Comparison of ENCODE assay signal across 1 cellular context in the genomic region with DNA sequence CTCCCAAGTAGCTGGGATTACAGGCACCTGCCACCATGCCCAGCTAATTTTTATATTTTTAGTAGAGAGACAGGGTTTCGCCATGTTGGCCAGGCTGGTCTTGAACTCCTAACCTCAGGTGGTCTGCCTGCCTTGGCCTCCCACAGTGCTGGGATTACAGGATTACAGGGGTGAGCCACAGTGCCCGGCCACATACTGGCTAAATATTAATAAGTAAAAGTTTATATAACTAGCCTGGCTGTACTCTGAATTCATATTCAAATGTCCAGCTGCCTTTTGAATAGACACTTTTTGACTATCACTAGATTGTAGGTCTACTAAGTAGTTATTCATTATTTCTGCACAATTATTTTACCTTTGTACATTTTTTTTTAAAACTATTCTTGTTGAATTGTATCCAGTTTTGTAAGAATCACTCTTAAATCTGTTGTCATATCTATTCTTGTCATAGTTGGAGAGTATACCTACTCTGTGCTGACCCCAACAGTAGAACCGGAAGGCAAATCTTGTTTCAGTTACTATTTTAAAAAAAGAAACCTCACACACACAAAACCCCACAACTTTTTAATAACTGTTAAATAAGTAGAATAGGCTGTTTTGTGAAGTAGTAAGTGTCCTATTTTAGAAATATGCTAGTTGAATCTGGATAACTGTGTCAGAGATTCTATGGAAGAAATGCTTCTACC.
TF ChIP-seq lines count a peak whose summit lies in the region.

No MANE protein-coding gene starts in this region.

TF ChIP-seq in liver, 16 proteins besides CTCF, POLR2A, EP300 and RAD21 (continued from another document):
- TF ChIP-seq, protein P1, sequence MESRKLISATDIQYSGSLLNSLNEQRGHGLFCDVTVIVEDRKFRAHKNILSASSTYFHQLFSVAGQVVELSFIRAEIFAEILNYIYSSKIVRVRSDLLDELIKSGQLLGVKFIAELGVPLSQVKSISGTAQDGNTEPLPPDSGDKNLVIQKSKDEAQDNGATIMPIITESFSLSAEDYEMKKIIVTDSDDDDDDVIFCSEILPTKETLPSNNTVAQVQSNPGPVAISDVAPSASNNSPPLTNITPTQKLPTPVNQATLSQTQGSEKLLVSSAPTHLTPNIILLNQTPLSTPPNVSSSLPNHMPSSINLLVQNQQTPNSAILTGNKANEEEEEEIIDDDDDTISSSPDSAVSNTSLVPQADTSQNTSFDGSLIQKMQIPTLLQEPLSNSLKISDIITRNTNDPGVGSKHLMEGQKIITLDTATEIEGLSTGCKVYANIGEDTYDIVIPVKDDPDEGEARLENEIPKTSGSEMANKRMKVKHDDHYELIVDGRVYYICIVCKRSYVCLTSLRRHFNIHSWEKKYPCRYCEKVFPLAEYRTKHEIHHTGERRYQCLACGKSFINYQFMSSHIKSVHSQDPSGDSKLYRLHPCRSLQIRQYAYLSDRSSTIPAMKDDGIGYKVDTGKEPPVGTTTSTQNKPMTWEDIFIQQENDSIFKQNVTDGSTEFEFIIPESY (IDR thresholded peaks at IDR 0.05): no peak
- TF ChIP-seq FOXA2 (IDR thresholded peaks at IDR 0.05) (no peak), HNF4G (IDR thresholded peaks at IDR 0.05) (no peak), RXRA (IDR thresholded peaks at IDR 0.05) (no peak), GABPA (IDR thresholded peaks at IDR 0.05 in 1 of 2, conservative IDR thresholded peaks at IDR 0.05 in 1 of 2) (no peak), JUND (IDR thresholded peaks at IDR 0.05) (no peak), FOXA1 (IDR thresholded peaks at IDR 0.05) (no peak)
- TF ChIP-seq, protein P2, sequence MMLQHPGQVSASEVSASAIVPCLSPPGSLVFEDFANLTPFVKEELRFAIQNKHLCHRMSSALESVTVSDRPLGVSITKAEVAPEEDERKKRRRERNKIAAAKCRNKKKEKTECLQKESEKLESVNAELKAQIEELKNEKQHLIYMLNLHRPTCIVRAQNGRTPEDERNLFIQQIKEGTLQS (IDR thresholded peaks at IDR 0.05): no peak
- TF ChIP-seq, protein P3, sequence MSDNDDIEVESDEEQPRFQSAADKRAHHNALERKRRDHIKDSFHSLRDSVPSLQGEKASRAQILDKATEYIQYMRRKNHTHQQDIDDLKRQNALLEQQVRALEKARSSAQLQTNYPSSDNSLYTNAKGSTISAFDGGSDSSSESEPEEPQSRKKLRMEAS (IDR thresholded peaks at IDR 0.05): no peak
- TF ChIP-seq, protein P4, sequence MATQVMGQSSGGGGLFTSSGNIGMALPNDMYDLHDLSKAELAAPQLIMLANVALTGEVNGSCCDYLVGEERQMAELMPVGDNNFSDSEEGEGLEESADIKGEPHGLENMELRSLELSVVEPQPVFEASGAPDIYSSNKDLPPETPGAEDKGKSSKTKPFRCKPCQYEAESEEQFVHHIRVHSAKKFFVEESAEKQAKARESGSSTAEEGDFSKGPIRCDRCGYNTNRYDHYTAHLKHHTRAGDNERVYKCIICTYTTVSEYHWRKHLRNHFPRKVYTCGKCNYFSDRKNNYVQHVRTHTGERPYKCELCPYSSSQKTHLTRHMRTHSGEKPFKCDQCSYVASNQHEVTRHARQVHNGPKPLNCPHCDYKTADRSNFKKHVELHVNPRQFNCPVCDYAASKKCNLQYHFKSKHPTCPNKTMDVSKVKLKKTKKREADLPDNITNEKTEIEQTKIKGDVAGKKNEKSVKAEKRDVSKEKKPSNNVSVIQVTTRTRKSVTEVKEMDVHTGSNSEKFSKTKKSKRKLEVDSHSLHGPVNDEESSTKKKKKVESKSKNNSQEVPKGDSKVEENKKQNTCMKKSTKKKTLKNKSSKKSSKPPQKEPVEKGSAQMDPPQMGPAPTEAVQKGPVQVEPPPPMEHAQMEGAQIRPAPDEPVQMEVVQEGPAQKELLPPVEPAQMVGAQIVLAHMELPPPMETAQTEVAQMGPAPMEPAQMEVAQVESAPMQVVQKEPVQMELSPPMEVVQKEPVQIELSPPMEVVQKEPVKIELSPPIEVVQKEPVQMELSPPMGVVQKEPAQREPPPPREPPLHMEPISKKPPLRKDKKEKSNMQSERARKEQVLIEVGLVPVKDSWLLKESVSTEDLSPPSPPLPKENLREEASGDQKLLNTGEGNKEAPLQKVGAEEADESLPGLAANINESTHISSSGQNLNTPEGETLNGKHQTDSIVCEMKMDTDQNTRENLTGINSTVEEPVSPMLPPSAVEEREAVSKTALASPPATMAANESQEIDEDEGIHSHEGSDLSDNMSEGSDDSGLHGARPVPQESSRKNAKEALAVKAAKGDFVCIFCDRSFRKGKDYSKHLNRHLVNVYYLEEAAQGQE (IDR thresholded peaks at IDR 0.05): no peak
TF ChIP-seq in liver: peak in this region for 0.
